In genomic region chr13:24910502-24911134, GRCh38 we compare ENCODE assay signal across 25 cellular contexts.
DNase-seq lines count a peak whose midpoint lies in the region; ATAC-seq, FAIRE-seq and TF ChIP-seq lines count a peak whose summit lies in the region.
"Had no signal": no experiment of that assay in that cellular context is flagged by ENCODE, and none has a peak within 500 bp of the region (broad histone marks: within the 10 kb centered on the region; RNA-seq: fewer than 3 reads in every experiment).

No MANE protein-coding gene starts in this region.

- WGBS in small intestine, 3 donors = 28 to 74% (median 53%) methylated on average over 2 of the region's 2 CpGs
- 93 to 100% methylated on average over 2 of the region's 2 CpGs for WGBS in gastroesophageal sphincter (ENCODE audit: low coverage in 1 of 2), 2 donors

- TSS peak; percentile 12 for BruUV-seq in PC-9 (replicated peaks; lab: Mats Ljungman, UMichigan)

- peaks cover 20% of the 10 kb centered on the region for H3K36me3 ChIP-seq in PC-9 (ENCODE audit: low read depth)
- H3K36me3 ChIP-seq in small intestine (ENCODE audit: control insufficient read depth in 2 of 2, insufficient read depth in 2 of 2, low read length in 2 of 2) = peaks cover 0 to 2% of the 10 kb centered on the region in 2 donors
- H3K36me3 ChIP-seq in gastroesophageal sphincter = peaks cover 0 to 63% of the 10 kb centered on the region in 2 donors

- H3K27ac Mint-ChIP-seq in activated CD4-positive, alpha-beta T cell treated with anti-CD3 and anti-CD28 coated beads, Interleukin-2, amount 10 ng/mL, durations not matched to agents 24 days and 14 days = no peak overlapping the region
- H3K27ac Mint-ChIP-seq in activated CD4-positive, alpha-beta T cell treated with anti-CD3 and anti-CD28 coated beads for 36 hours = no peak overlapping the region
- H3K27ac Mint-ChIP-seq: CD8-positive, alpha-beta T cell; memory B cell had no signal

- peaks cover 29% of the 10 kb centered on the region for H3K4me1 ChIP-seq in PC-9 (replicated peaks; ENCODE audit: insufficient read depth)
- H3K4me1 ChIP-seq in small intestine (ENCODE audit: control insufficient read depth in 2 of 2, insufficient read depth in 1 of 2, low read depth in 1 of 2, low read length in 1 of 2) = no peaks in the 10 kb centered on the region
- no peaks in the 10 kb centered on the region for H3K4me1 ChIP-seq in gastroesophageal sphincter
- H3K4me1 ChIP-seq: gastrocnemius medialis, HAP-1, psoas muscle, stomach had no signal

- no peak for ATAC-seq in activated CD4-positive, alpha-beta T cell treated with anti-CD3 and anti-CD28 coated beads for 36 hours
- ATAC-seq in gastroesophageal sphincter = no peak
- ATAC-seq in GM18519 (IDR thresholded peaks at IDR 0.05; ENCODE audit: low FRiP score, unreplicated experiment) = no peak
- ATAC-seq: CD8-positive, alpha-beta T cell; gastrocnemius medialis; psoas muscle; SK-N-SH treated with all-trans-retinoic acid at 6 μM for 48 hours had no signal

- CTCF ChIA-PET in activated CD4-positive, alpha-beta T cell treated with anti-CD3 and anti-CD28 coated beads for 36 hours (lab: Charles Lee) = no interaction called here
- CTCF ChIA-PET in PC-9 (lab: Charles Lee) = no interaction called here

- H3K4me2 ChIP-seq in PC-9 = peak overlapping the region; percentile 64
- H3K4me2 ChIP-seq: hepatocyte had no signal

- H3K27me3 ChIP-seq in PC-9 (ENCODE audit: insufficient read depth, low read depth) (no peaks in the 10 kb centered on the region), small intestine (ENCODE audit: control insufficient read depth in 2 of 2, insufficient read depth in 2 of 2, low read length in 2 of 2) (no peaks in the 10 kb centered on the region), gastroesophageal sphincter (no peaks in the 10 kb centered on the region)
- H3K27me3 ChIP-seq: gastrocnemius medialis, hepatocyte, stomach, thyroid gland had no signal

- intact Hi-C loops in activated CD4-positive, alpha-beta T cell treated with anti-CD3 and anti-CD28 coated beads, Interleukin-2, amount 10 ng/mL, durations not matched to agents 24 days and 14 days (cut with micrococcal nuclease) = no loop called here
- intact Hi-C loops in activated CD4-positive, alpha-beta T cell treated with anti-CD3 and anti-CD28 coated beads for 36 hours (cut with DNase I, micrococcal nuclease) = no loop called here
- intact Hi-C loops in PC-9 (cut with micrococcal nuclease; ENCODE audit: unreplicated experiment) = no loop called here

- no peaks in the 10 kb centered on the region for H4K20me1 ChIP-seq in PC-9 (ENCODE audit: insufficient read depth)

- H3K79me2 ChIP-seq in PC-9 (ENCODE audit: low read depth) = peaks cover 28% of the 10 kb centered on the region

- H3K9me3 Mint-ChIP-seq in activated CD4-positive, alpha-beta T cell treated with anti-CD3 and anti-CD28 coated beads, Interleukin-2, amount 10 ng/mL, durations not matched to agents 24 days and 14 days = no peaks in the 10 kb centered on the region
- H3K9me3 Mint-ChIP-seq in activated CD4-positive, alpha-beta T cell treated with anti-CD3 and anti-CD28 coated beads for 36 hours (ENCODE audit: low read depth) = no peaks in the 10 kb centered on the region
- H3K9me3 Mint-ChIP-seq: CD8-positive, alpha-beta T cell; central memory CD8-positive, alpha-beta T cell; memory B cell had no signal

- H3K27me3 Mint-ChIP-seq in activated CD4-positive, alpha-beta T cell treated with anti-CD3 and anti-CD28 coated beads, Interleukin-2, amount 10 ng/mL, durations not matched to agents 24 days and 14 days = no peaks in the 10 kb centered on the region
- no peaks in the 10 kb centered on the region for H3K27me3 Mint-ChIP-seq in activated CD4-positive, alpha-beta T cell treated with anti-CD3 and anti-CD28 coated beads for 36 hours
- H3K27me3 Mint-ChIP-seq: central memory CD8-positive, alpha-beta T cell; memory B cell had no signal

- no peak for FAIRE-seq in small intestine (lab: Jason Lieb, UNC)

- POLR2A ChIA-PET in activated CD4-positive, alpha-beta T cell treated with anti-CD3 and anti-CD28 coated beads for 36 hours (lab: Charles Lee) = no interaction called here
- POLR2A ChIA-PET in PC-9 (lab: Charles Lee; ENCODE audit: unreplicated experiment) = no interaction called here

- H2AFZ ChIP-seq in PC-9 = peak overlapping the region; percentile 37; the same call in 1 of the 2 replicates
- H2AFZ ChIP-seq: hepatocyte had no signal

- peaks cover 29% of the 10 kb centered on the region for H3F3A ChIP-seq in PC-9 (ENCODE audit: insufficient read depth, low read depth)

- H3K36me3 Mint-ChIP-seq in activated CD4-positive, alpha-beta T cell treated with anti-CD3 and anti-CD28 coated beads, Interleukin-2, amount 10 ng/mL, durations not matched to agents 24 days and 14 days (ENCODE audit: low read depth) = peaks cover 25% of the 10 kb centered on the region
- H3K36me3 Mint-ChIP-seq in activated CD4-positive, alpha-beta T cell treated with anti-CD3 and anti-CD28 coated beads for 36 hours (ENCODE audit: low read depth) = peaks cover 23% of the 10 kb centered on the region

- TF ChIP-seq POLR2A in gastroesophageal sphincter (IDR thresholded peaks at IDR 0.05) = no peak

- TF ChIP-seq CTCF in PC-9 (conservative IDR thresholded peaks at IDR 0.05) (no peak), gastroesophageal sphincter (IDR thresholded peaks at IDR 0.05) (no peak)

- H3K9me2 ChIP-seq in PC-9 (ENCODE audit: insufficient read depth) = no peaks in the 10 kb centered on the region

- H3K9me3 ChIP-seq in PC-9 (ENCODE audit: insufficient read depth, low read depth) = no peaks in the 10 kb centered on the region
- H3K9me3 ChIP-seq in small intestine (ENCODE audit: control insufficient read depth, low read depth) = no peaks in the 10 kb centered on the region
- H3K9me3 ChIP-seq in gastroesophageal sphincter = no peaks in the 10 kb centered on the region
- H3K9me3 ChIP-seq: gastrocnemius medialis, HAP-1, psoas muscle, stomach, thyroid gland had no signal

- peaks cover 4% of the 10 kb centered on the region for H3K4me1 Mint-ChIP-seq in activated CD4-positive, alpha-beta T cell treated with anti-CD3 and anti-CD28 coated beads, Interleukin-2, amount 10 ng/mL, durations not matched to agents 24 days and 14 days
- H3K4me1 Mint-ChIP-seq in activated CD4-positive, alpha-beta T cell treated with anti-CD3 and anti-CD28 coated beads for 36 hours = no peaks in the 10 kb centered on the region

- no peak for TF ChIP-seq EP300 in gastroesophageal sphincter (IDR thresholded peaks at IDR 0.05)

- DNase-seq in activated CD4-positive, alpha-beta T cell treated with anti-CD3 and anti-CD28 coated beads, Interleukin-2, amount 10 ng/mL, durations not matched to agents 24 days and 14 days = peak; percentile 41
- DNase-seq in activated CD4-positive, alpha-beta T cell treated with anti-CD3 and anti-CD28 coated beads for 36 hours = no peak
- DNase-seq in PC-9 (peak; percentile 49 to 57), fibroblast of peridontal ligament (ENCODE audit: extremely low read depth) (peak; percentile 36), small intestine (peak; percentile 38)
- no peak for DNase-seq in effector CD4-positive, alpha-beta T cell
- DNase-seq: activated CD4-positive, alpha-beta T cell treated with anti-CD3 and anti-CD28 coated beads for 4 hours; activated CD8-positive, alpha-beta memory T cell treated with anti-CD3 and anti-CD28 coated beads for 24 hours; activated gamma-delta T cell; AML-193; CD8-positive, alpha-beta T cell; gastrocnemius medialis; NCI-H1694; psoas muscle; stomach; thyroid gland had no signal

- H3K27ac ChIP-seq in PC-9 = peak overlapping the region; percentile 97
- H3K27ac ChIP-seq in small intestine (ENCODE audit: low read depth in 1 of 2, low read length in 1 of 2) = no peak overlapping the region
- no peak overlapping the region for H3K27ac ChIP-seq in gastroesophageal sphincter
- H3K27ac ChIP-seq: 22Rv1, gastrocnemius medialis, hepatocyte, psoas muscle, skin epidermis, stomach, thyroid gland had no signal

- H3K4me3 ChIP-seq in PC-9 (peak overlapping the region; percentile 27; the same call in 1 of the 2 replicates), small intestine (ENCODE audit: low read depth in 1 of 2, low read length in 2 of 2) (no peak overlapping the region), gastroesophageal sphincter (no peak overlapping the region)
- H3K4me3 ChIP-seq: gastrocnemius medialis, HAP-1, hepatocyte, psoas muscle, skin epidermis, stomach, thyroid gland had no signal

- no peak overlapping the region for H3K4me3 Mint-ChIP-seq in activated CD4-positive, alpha-beta T cell treated with anti-CD3 and anti-CD28 coated beads, Interleukin-2, amount 10 ng/mL, durations not matched to agents 24 days and 14 days
- H3K4me3 Mint-ChIP-seq in activated CD4-positive, alpha-beta T cell treated with anti-CD3 and anti-CD28 coated beads for 36 hours = no peak overlapping the region
- H3K4me3 Mint-ChIP-seq: CD8-positive, alpha-beta T cell; central memory CD8-positive, alpha-beta T cell; memory B cell had no signal

Comparison
In these comparisons a context has a peak if more than half of its experiments do, and no peak if none do; other contexts are left out.
1. DNase-seq: peak in activated CD4-positive, alpha-beta T cell treated with anti-CD3 and anti-CD28 coated beads, Interleukin-2, amount 10 ng/mL, durations not matched to agents 24 days and 14 days (single experiment), PC-9 (2 of 2), fibroblast of peridontal ligament (single experiment) and small intestine (single experiment); none in activated CD4-positive, alpha-beta T cell treated with anti-CD3 and anti-CD28 coated beads for 36 hours (single experiment) and effector CD4-positive, alpha-beta T cell (single experiment).